1 cellular context compared by ENCODE assay signal in the genomic region with DNA sequence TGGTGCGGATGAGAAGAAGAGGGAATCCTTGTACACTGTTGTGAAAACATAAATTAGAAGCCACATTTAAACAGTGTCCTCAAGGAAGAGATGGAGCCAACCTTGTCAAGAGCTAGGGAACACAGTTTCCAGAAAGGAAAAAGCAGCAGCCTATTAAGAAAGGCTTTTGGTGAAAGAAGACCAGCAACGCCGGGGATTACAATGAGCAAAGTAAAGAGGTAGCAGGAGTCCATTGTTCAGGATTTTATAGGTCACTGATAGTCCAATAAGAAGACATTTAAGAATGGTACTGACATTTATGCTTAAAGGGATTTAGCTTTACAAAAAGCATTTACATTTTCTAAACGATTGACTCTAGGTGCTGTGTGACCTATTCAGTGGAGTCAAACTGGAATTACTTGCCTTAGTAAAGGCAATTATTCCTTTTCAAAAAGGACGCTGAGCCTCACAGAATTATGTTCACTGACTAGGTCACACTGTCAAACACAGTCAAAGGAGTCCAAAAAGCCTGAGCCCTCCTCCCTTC.
TF ChIP-seq lines count a peak whose summit lies in the region.

No MANE protein-coding gene starts in this region.

TF ChIP-seq in IMR-90, 13 proteins besides CTCF, POLR2A, EP300 and RAD21 (continued from another document):
- TF ChIP-seq NFE2L2 (IDR thresholded peaks at IDR 0.05; ENCODE audit: low read depth, low read length) (no peak), MAFK (IDR thresholded peaks at IDR 0.05; ENCODE audit: low read depth, low read length) (no peak)
